Comparison of ENCODE assay signal across 16 cellular contexts in the genomic region with DNA sequence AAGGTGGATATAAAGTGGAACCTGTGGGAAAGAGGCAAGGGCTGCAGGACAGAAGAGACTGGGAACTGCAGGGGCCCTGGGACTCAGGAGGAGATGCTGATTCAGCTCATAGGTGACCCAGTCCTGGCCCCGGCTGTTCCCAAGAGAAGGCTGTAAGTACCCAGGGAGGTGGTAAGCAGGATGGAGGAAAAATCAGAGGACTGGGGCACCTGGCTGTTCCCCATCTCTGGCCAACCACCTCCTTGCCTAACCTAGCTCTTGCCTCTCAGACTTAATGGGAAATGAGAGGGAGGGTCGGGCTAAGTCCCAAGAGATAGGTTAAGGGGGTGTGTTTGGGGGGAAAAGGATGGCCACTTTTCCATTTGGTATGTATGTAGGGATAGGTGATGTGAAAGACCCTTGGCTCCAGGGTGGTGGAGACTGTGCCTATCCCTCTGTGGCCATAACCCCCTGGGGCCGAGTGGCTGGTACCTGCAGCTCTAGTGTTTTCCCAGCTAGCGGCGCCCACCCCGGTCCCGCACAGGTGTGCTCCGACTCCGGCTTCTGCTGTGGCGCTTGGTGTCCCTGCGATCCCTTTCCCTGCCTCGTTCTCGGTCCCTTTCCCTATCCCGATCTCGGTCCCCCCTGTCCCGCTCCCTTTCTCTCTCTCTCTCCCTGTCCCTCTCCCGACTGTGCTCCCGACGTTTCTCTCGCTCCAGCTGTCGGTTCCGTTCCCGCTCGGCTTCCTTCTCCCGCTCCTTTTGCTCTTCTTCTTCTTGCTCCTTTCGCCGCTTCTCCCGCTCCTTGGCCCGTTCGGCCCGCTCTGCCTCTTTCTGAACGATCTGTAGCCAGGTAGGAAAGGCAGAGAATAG. TPM values are rescaled to one million over a fixed set of nuclear protein-coding genes. Genes with fewer than 3 reads are reported as not detected.
A peak's percentile ranks its signal among the peaks of the same experiment; 100 is the strongest.
DNase-seq lines count a peak whose midpoint lies in the region; ATAC-seq and TF ChIP-seq lines count a peak whose summit lies in the region.
"Had no signal": no experiment of that assay in that cellular context is flagged by ENCODE, and none has a peak within 500 bp of the region (broad histone marks: within the 10 kb centered on the region; RNA-seq: fewer than 3 reads in every experiment).

No MANE protein-coding gene starts in this region.

- H3K27ac Mint-ChIP-seq in activated naive CD8-positive, alpha-beta T cell, result no peak overlapping the region
- no peak overlapping the region for H3K27ac Mint-ChIP-seq in activated naive CD8-positive, alpha-beta T cell treated with anti-CD3 and anti-CD28 coated beads, Interleukin-2, amount 50 U/mL, for 24 hours
- peak overlapping the region; percentile 30 for H3K27ac Mint-ChIP-seq in glutamatergic neuron (ENCODE audit: unreplicated experiment)
- peak overlapping the region; percentile 69 for H3K27ac Mint-ChIP-seq in stimulated activated effector memory CD8-positive, alpha-beta T cell treated with anti-CD3 and anti-CD28 coated beads, Interleukin-12 subunit alpha, Interleukin-12 subunit beta, amount 100 ng/mL, for 72 hours

- ATAC-seq in activated naive CD8-positive, alpha-beta T cell treated with anti-CD3 and anti-CD28 coated beads, Interleukin-2, amount 50 U/mL, for 24 hours, result no peak
- ATAC-seq in stimulated activated effector memory CD8-positive, alpha-beta T cell treated with anti-CD3 and anti-CD28 coated beads, Interleukin-12 subunit alpha, Interleukin-12 subunit beta, amount 100 ng/mL, for 72 hours, result no peak

- in situ Hi-C loops in SK-MEL-5 (cut with HindIII; ENCODE audit: low pct_unique_long_range_greater_than_20kb, low sequenced_read_pairs), result no loop called here

- H3K4me3 Mint-ChIP-seq in activated naive CD8-positive, alpha-beta T cell, result peak overlapping the region; percentile 40
- H3K4me3 Mint-ChIP-seq in activated naive CD8-positive, alpha-beta T cell treated with anti-CD3 and anti-CD28 coated beads, Interleukin-2, amount 50 U/mL, for 24 hours, result no peak overlapping the region
- peak overlapping the region; percentile 81 for H3K4me3 Mint-ChIP-seq in glutamatergic neuron (ENCODE audit: unreplicated experiment)
- H3K4me3 Mint-ChIP-seq in stimulated activated effector memory CD8-positive, alpha-beta T cell treated with anti-CD3 and anti-CD28 coated beads, Interleukin-12 subunit alpha, Interleukin-12 subunit beta, amount 100 ng/mL, for 72 hours, result peak overlapping the region; percentile 11

- TF ChIP-seq CTCF in glutamatergic neuron (IDR thresholded peaks at IDR 0.05; ENCODE audit: partially characterized antibody, unreplicated experiment), result no peak

- H3K9me3 Mint-ChIP-seq in activated naive CD8-positive, alpha-beta T cell (ENCODE audit: low read depth), result no peaks in the 10 kb centered on the region
- no peaks in the 10 kb centered on the region for H3K9me3 Mint-ChIP-seq in activated naive CD8-positive, alpha-beta T cell treated with anti-CD3 and anti-CD28 coated beads, Interleukin-2, amount 50 U/mL, for 24 hours
- peaks cover 7% of the 10 kb centered on the region for H3K9me3 Mint-ChIP-seq in glutamatergic neuron (ENCODE audit: unreplicated experiment)
- H3K9me3 Mint-ChIP-seq in stimulated activated effector memory CD8-positive, alpha-beta T cell treated with anti-CD3 and anti-CD28 coated beads, Interleukin-12 subunit alpha, Interleukin-12 subunit beta, amount 100 ng/mL, for 72 hours, result no peaks in the 10 kb centered on the region
- H3K9me3 Mint-ChIP-seq: activated T-cell treated with anti-CD3 and anti-CD28 coated beads, Interleukin-2, amount 50 U/mL, for 4 hours had no signal

- H3K27me3 Mint-ChIP-seq in activated naive CD8-positive, alpha-beta T cell, result no peaks in the 10 kb centered on the region
- peaks cover 8% of the 10 kb centered on the region for H3K27me3 Mint-ChIP-seq in activated naive CD8-positive, alpha-beta T cell treated with anti-CD3 and anti-CD28 coated beads, Interleukin-2, amount 50 U/mL, for 24 hours
- peaks cover 20% of the 10 kb centered on the region for H3K27me3 Mint-ChIP-seq in glutamatergic neuron (ENCODE audit: unreplicated experiment)

- no peaks in the 10 kb centered on the region for H3K36me3 Mint-ChIP-seq in activated naive CD8-positive, alpha-beta T cell
- peaks cover 36% of the 10 kb centered on the region for H3K36me3 Mint-ChIP-seq in activated naive CD8-positive, alpha-beta T cell treated with anti-CD3 and anti-CD28 coated beads, Interleukin-2, amount 50 U/mL, for 24 hours (ENCODE audit: low read depth)
- no peaks in the 10 kb centered on the region for H3K36me3 Mint-ChIP-seq in glutamatergic neuron (ENCODE audit: unreplicated experiment)
- H3K36me3 Mint-ChIP-seq in stimulated activated effector memory CD8-positive, alpha-beta T cell treated with anti-CD3 and anti-CD28 coated beads, Interleukin-12 subunit alpha, Interleukin-12 subunit beta, amount 100 ng/mL, for 72 hours, result peaks cover 62% of the 10 kb centered on the region

- no peak for DNase-seq in activated naive CD8-positive, alpha-beta T cell treated with anti-CD3 and anti-CD28 coated beads, Interleukin-2, amount 50 U/mL, for 24 hours
- DNase-seq in SK-MEL-5 (ENCODE audit: low read depth, low spot score) (peak; percentile 11), glutamatergic neuron (no peak), iPS-NIHi11 (ENCODE audit: low spot score) (no peak), anterior cingulate cortex (lab: John Stamatoyannopoulos, UW) (no peak), OCI-M2 (lab: John Stamatoyannopoulos, UW; ENCODE audit: unreplicated experiment) (no peak)
- DNase-seq in stimulated activated effector memory CD8-positive, alpha-beta T cell treated with anti-CD3 and anti-CD28 coated beads, Interleukin-12 subunit alpha, Interleukin-12 subunit beta, amount 100 ng/mL, for 72 hours (ENCODE audit: low spot score in 2 of 2), result no peak
- DNase-seq: hippocampal formation, occipital lobe had no signal

- H3K4me1 Mint-ChIP-seq in activated naive CD8-positive, alpha-beta T cell (ENCODE audit: low read depth), result peaks cover 17% of the 10 kb centered on the region
- H3K4me1 Mint-ChIP-seq in activated naive CD8-positive, alpha-beta T cell treated with anti-CD3 and anti-CD28 coated beads, Interleukin-2, amount 50 U/mL, for 24 hours, result peaks cover 17% of the 10 kb centered on the region
- peaks cover 25% of the 10 kb centered on the region for H3K4me1 Mint-ChIP-seq in glutamatergic neuron (ENCODE audit: low read depth, unreplicated experiment)
- peaks cover 27% of the 10 kb centered on the region for H3K4me1 Mint-ChIP-seq in stimulated activated effector memory CD8-positive, alpha-beta T cell treated with anti-CD3 and anti-CD28 coated beads, Interleukin-12 subunit alpha, Interleukin-12 subunit beta, amount 100 ng/mL, for 72 hours

RNA-seq across cellular contexts. Expression of a gene that starts 1.6 kb away (rescaled TPM):
- total RNA-seq in SK-MEL-5 (2014; rRNA removed; shearing (Covaris generic)), result 0.96 and 1.1 TPM in 2 replicates
- polyA plus RNA-seq in SK-MEL-5 (2015; cell fraction: cytosol; rRNA removed), result 1.3 and 2.2 TPM in 2 replicates
- 12.3 and 13.5 TPM in 2 replicates for polyA plus RNA-seq in SK-MEL-5 (2015; cell fraction: nucleus; rRNA removed)
- 164 TPM for total RNA-seq in glutamatergic neuron (ENCODE audit: unreplicated experiment)

RNA-seq across cellular contexts. Expression of a gene that starts 16.9 kb away (rescaled TPM):
- not detected in 2 replicates for total RNA-seq in SK-MEL-5 (2014; rRNA removed; shearing (Covaris generic))
- polyA plus RNA-seq in SK-MEL-5 (2015; cell fraction: cytosol; rRNA removed), result not detected in 2 replicates
- polyA plus RNA-seq in SK-MEL-5 (2015; cell fraction: nucleus; rRNA removed), result not detected in 2 replicates
- not detected for total RNA-seq in glutamatergic neuron (ENCODE audit: unreplicated experiment)
- total RNA-seq: activated T-cell treated with anti-CD3 and anti-CD28 coated beads, Interleukin-2, amount 50 U/mL, for 4 hours; HT1080; left lung; occipital lobe; temporal lobe had no signal
- polyA plus RNA-seq: fibroblast of lung, small intestine had no signal

RNA-seq across cellular contexts. Expression of a gene that starts 24.2 kb away (rescaled TPM):
- total RNA-seq in SK-MEL-5 (2014; rRNA removed; shearing (Covaris generic)), result 162 and 165 TPM in 2 replicates
- polyA plus RNA-seq in SK-MEL-5 (2015; cell fraction: cytosol; rRNA removed), result 209 and 241 TPM in 2 replicates
- polyA plus RNA-seq in SK-MEL-5 (2015; cell fraction: nucleus; rRNA removed), result 33.9 and 38.8 TPM in 2 replicates
- total RNA-seq in glutamatergic neuron (ENCODE audit: unreplicated experiment), result 289 TPM

RNA-seq across cellular contexts. Expression of a gene that starts 36.1 kb away (rescaled TPM):
- 69.7 and 83.0 TPM in 2 replicates for total RNA-seq in SK-MEL-5 (2014; rRNA removed; shearing (Covaris generic))
- 68.6 and 75.8 TPM in 2 replicates for polyA plus RNA-seq in SK-MEL-5 (2015; cell fraction: cytosol; rRNA removed)
- 727 and 884 TPM in 2 replicates for polyA plus RNA-seq in SK-MEL-5 (2015; cell fraction: nucleus; rRNA removed)
- total RNA-seq in glutamatergic neuron (ENCODE audit: unreplicated experiment), result 341 TPM

RNA-seq across cellular contexts. Expression of a gene that starts 36.4 kb away (rescaled TPM):
- total RNA-seq in SK-MEL-5 (2014; rRNA removed; shearing (Covaris generic)), result 65.5 and 70.6 TPM in 2 replicates
- polyA plus RNA-seq in SK-MEL-5 (2015; cell fraction: cytosol; rRNA removed), result 32.9 and 44.8 TPM in 2 replicates
- 57.5 and 76.6 TPM in 2 replicates for polyA plus RNA-seq in SK-MEL-5 (2015; cell fraction: nucleus; rRNA removed)
- 40.3 TPM for total RNA-seq in glutamatergic neuron (ENCODE audit: unreplicated experiment)

Comparison
In these comparisons a context has a peak if more than half of its experiments do, and no peak if none do; other contexts are left out.
1. H3K27ac Mint-ChIP-seq: peak in glutamatergic neuron (single experiment) and stimulated activated effector memory CD8-positive, alpha-beta T cell treated with anti-CD3 and anti-CD28 coated beads, Interleukin-12 subunit alpha, Interleukin-12 subunit beta, amount 100 ng/mL, for 72 hours (single experiment); none in activated naive CD8-positive, alpha-beta T cell (single experiment) and activated naive CD8-positive, alpha-beta T cell treated with anti-CD3 and anti-CD28 coated beads, Interleukin-2, amount 50 U/mL, for 24 hours (single experiment).
2. RNA of a gene that starts 1.6 kb away (total RNA-seq): 164 TPM in glutamatergic neuron (single experiment); 0.96 to 1.1 TPM in SK-MEL-5; every median in the first group is over 10 times any median in the second.